25 cellular contexts compared by ENCODE assay signal in genomic region chr6:7290079-7290478, GRCh38. TPM values are rescaled to one million over a fixed set of nuclear protein-coding genes. Genes with fewer than 3 reads are reported as not detected.
DNase-seq lines count a peak whose midpoint lies in the region; ATAC-seq, FAIRE-seq and TF ChIP-seq lines count a peak whose summit lies in the region.
"Had no signal": no experiment of that assay in that cellular context is flagged by ENCODE, and none has a peak within 500 bp of the region (broad histone marks: within the 10 kb centered on the region; RNA-seq: fewer than 3 reads in every experiment).

No MANE protein-coding gene starts in this region.

- H3K36me3 ChIP-seq in Caco-2 (ENCODE audit: control insufficient read depth, insufficient read depth, low read length): no peaks in the 10 kb centered on the region

- no peak overlapping the region for H3K4me3 Mint-ChIP-seq in activated naive CD4-positive, alpha-beta T cell treated with anti-CD3 and anti-CD28 coated beads, Interleukin-2, amount 50 U/mL, for 24 hours
- H3K4me3 Mint-ChIP-seq in memory B cell: no peak overlapping the region
- H3K4me3 Mint-ChIP-seq in Caco-2 (ENCODE audit: unreplicated experiment): no peak overlapping the region
- H3K4me3 Mint-ChIP-seq: CD14-positive monocyte; CD4-positive, alpha-beta T cell; HFFc6 had no signal

- no peak overlapping the region for H3K4me2 ChIP-seq in A549
- H3K4me2 ChIP-seq: BLaER1 treated with 17β-estradiol and CSF1 and Interleukin-3, amounts not matched to agents 10 nM and 100 nM had no signal

- peak overlapping the region; percentile 35 for H3K27ac Mint-ChIP-seq in activated naive CD4-positive, alpha-beta T cell treated with anti-CD3 and anti-CD28 coated beads, Interleukin-2, amount 50 U/mL, for 24 hours
- peak overlapping the region; percentile 55 for H3K27ac Mint-ChIP-seq in memory B cell
- H3K27ac Mint-ChIP-seq in Caco-2 (ENCODE audit: unreplicated experiment): no peak overlapping the region
- H3K27ac Mint-ChIP-seq: CD14-positive monocyte; CD4-positive, alpha-beta T cell; HFFc6 had no signal

- peaks cover 15% of the 10 kb centered on the region for H3K36me3 Mint-ChIP-seq in activated naive CD4-positive, alpha-beta T cell treated with anti-CD3 and anti-CD28 coated beads, Interleukin-2, amount 50 U/mL, for 24 hours
- H3K36me3 Mint-ChIP-seq in memory B cell (peaks cover 23% of the 10 kb centered on the region), Caco-2 (ENCODE audit: insufficient read depth, unreplicated experiment) (peaks cover 62% of the 10 kb centered on the region)

- no peaks in the 10 kb centered on the region for H3K9me3 Mint-ChIP-seq in activated naive CD4-positive, alpha-beta T cell treated with anti-CD3 and anti-CD28 coated beads, Interleukin-2, amount 50 U/mL, for 24 hours
- H3K9me3 Mint-ChIP-seq in memory B cell (no peaks in the 10 kb centered on the region), Caco-2 (ENCODE audit: unreplicated experiment) (no peaks in the 10 kb centered on the region)
- H3K9me3 Mint-ChIP-seq: CD14-positive monocyte; CD4-positive, alpha-beta T cell; HFFc6 had no signal

- intact Hi-C loops in Caco-2 (cut with micrococcal nuclease; ENCODE audit: unreplicated experiment): no loop called here

- H3K27me3 Mint-ChIP-seq in activated naive CD4-positive, alpha-beta T cell treated with anti-CD3 and anti-CD28 coated beads, Interleukin-2, amount 50 U/mL, for 24 hours: no peaks in the 10 kb centered on the region
- no peaks in the 10 kb centered on the region for H3K27me3 Mint-ChIP-seq in memory B cell
- H3K27me3 Mint-ChIP-seq in Caco-2 (ENCODE audit: insufficient read depth, unreplicated experiment): no peaks in the 10 kb centered on the region
- H3K27me3 Mint-ChIP-seq: CD4-positive, alpha-beta T cell had no signal

- ATAC-seq in A549 (no peak), memory B cell (ENCODE audit: low read depth) (no peak)
- no peak for ATAC-seq in activated CD4-positive, CD25-positive, alpha-beta regulatory T cell treated with anti-CD3 and anti-CD28 coated beads, Interleukin-2, amount 50 U/mL, for 24 hours
- ATAC-seq: GM12878 had no signal

- POLR2A ChIA-PET in A549 (lab: Yijun Ruan, JAX): no interaction called here
- POLR2A ChIA-PET in Caco-2 (lab: Charles Lee): no interaction called here

- no TSS peak for BruUV-seq in Caco-2 (replicated peaks; lab: Mats Ljungman, UMichigan)

- WGBS in A549 (ENCODE audit: missing lambda C conversion rate): 95% methylated on average over 1 of the region's 1 CpG

- H3K4me3 ChIP-seq in A549 (no peak overlapping the region), Caco-2 (ENCODE audit: low read depth, low read length) (no peak overlapping the region)
- H3K4me3 ChIP-seq: BLaER1 treated with 17β-estradiol and CSF1 and Interleukin-3, amounts not matched to agents 10 nM and 100 nM; GM12878; HAP-1 had no signal

- H3K4me1 ChIP-seq in A549: no peaks in the 10 kb centered on the region
- no peaks in the 10 kb centered on the region for H3K4me1 ChIP-seq in Caco-2
- H3K4me1 ChIP-seq: BE2C, HAP-1 had no signal

- no peak overlapping the region for H3K27ac ChIP-seq in A549
- H3K27ac ChIP-seq: 22Rv1; BLaER1 treated with 17β-estradiol and CSF1 and Interleukin-3, amounts not matched to agents 10 nM and 100 nM had no signal

- DNase-seq in activated naive CD4-positive, alpha-beta T cell treated with anti-CD3 and anti-CD28 coated beads, Interleukin-2, amount 50 U/mL, for 16 hours: no peak
- no peak for DNase-seq in A549 (ENCODE audit: low read depth in 1 of 2, low spot score in 1 of 2)
- no peak for DNase-seq in GM19239 (ENCODE audit: insufficient read length, low spot score)
- DNase-seq in memory B cell (ENCODE audit: low spot score in 2 of 2): no peak
- no peak for DNase-seq in Caco-2
- no peak for DNase-seq in NCI-H1694 treated with DMSO at 0.1 percent for 48 hours (lab: John Stamatoyannopoulos, UW)
- DNase-seq: ACHN; AML-193; BE2C; CD4-positive, alpha-beta T cell; COR-L47; DMS153; DND-41; GDM1; GOT3; HFFc6 had no signal

- CTCF ChIA-PET in A549 (lab: Yijun Ruan, JAX) (interaction anchor here (1.2 to 1.4 kb wide), 2 partner anchors 9 to 325 kb away, joined by 3 to 6 read pairs; no protein-coding TSS in a partner anchor), Caco-2 (lab: Charles Lee) (no interaction called here)

- no peak for TF ChIP-seq RAD21 in A549 (conservative IDR thresholded peaks at IDR 0.05 in 1 of 2, IDR thresholded peaks at IDR 0.05 in 1 of 2)

- peaks cover 11% of the 10 kb centered on the region for H3K4me1 Mint-ChIP-seq in activated naive CD4-positive, alpha-beta T cell treated with anti-CD3 and anti-CD28 coated beads, Interleukin-2, amount 50 U/mL, for 24 hours
- no peaks in the 10 kb centered on the region for H3K4me1 Mint-ChIP-seq in memory B cell
- no peaks in the 10 kb centered on the region for H3K4me1 Mint-ChIP-seq in Caco-2 (ENCODE audit: low read depth, unreplicated experiment)
- H3K4me1 Mint-ChIP-seq: CD14-positive monocyte had no signal

- no peak for TF ChIP-seq EP300 in A549 (IDR thresholded peaks at IDR 0.05)

- no peaks in the 10 kb centered on the region for H3K27me3 ChIP-seq in Caco-2 (replicated peaks; ENCODE audit: control insufficient read depth, insufficient read depth, low read length)
- H3K27me3 ChIP-seq: BE2C; BLaER1 treated with 17β-estradiol and CSF1 and Interleukin-3, amounts not matched to agents 10 nM and 100 nM had no signal

- H3K9me3 ChIP-seq in A549: no peaks in the 10 kb centered on the region
- H3K9me3 ChIP-seq in Caco-2: no peaks in the 10 kb centered on the region
- H3K9me3 ChIP-seq: BE2C; BLaER1 treated with 17β-estradiol and CSF1 and Interleukin-3, amounts not matched to agents 10 nM and 100 nM; HAP-1 had no signal

- TF ChIP-seq CTCF in A549 (IDR thresholded peaks at IDR 0.05) (no peak), Caco-2 (IDR thresholded peaks at IDR 0.05; ENCODE audit: insufficient read depth in 1 of 2, low read depth in 1 of 2, low read length in 1 of 2, severe bottlenecking in 1 of 2, unreplicated experiment in 1 of 2) (no peak)

- FAIRE-seq in A549 (lab: Jason Lieb, UNC) (no peak), GM19239 (lab: Jason Lieb, UNC) (peak; percentile 35)
- FAIRE-seq: A204.1, GM12878, H54 had no signal

- TF ChIP-seq POLR2A in A549 (IDR thresholded peaks at IDR 0.05; ENCODE audit: low read length): no peak

TF ChIP-seq in A549, 52 proteins besides CTCF, POLR2A, EP300 and RAD21:
- TF ChIP-seq MYC (IDR thresholded peaks at IDR 0.05; ENCODE audit: borderline replicate concordance, low read length) (no peak), ZNF302 (CRISPR knock-in tag; IDR thresholded peaks at IDR 0.05) (no peak), NPAS2 (CRISPR knock-in tag; IDR thresholded peaks at IDR 0.05; ENCODE audit: borderline replicate concordance) (no peak), FOSL2 (IDR thresholded peaks at IDR 0.05) (no peak), FOSL2 (CRISPR knock-in tag; IDR thresholded peaks at IDR 0.05) (no peak), CHD2 (IDR thresholded peaks at IDR 0.05; ENCODE audit: low read length, partially characterized antibody) (no peak), ESRRA (IDR thresholded peaks at IDR 0.05; ENCODE audit: borderline replicate concordance, low read length) (no peak), MAFK (IDR thresholded peaks at IDR 0.05; ENCODE audit: partially characterized antibody) (peak; percentile 22), SREBF2 (IDR thresholded peaks at IDR 0.05) (no peak)

RNA-seq across cellular contexts. Expression of gene SSR1, which starts 22.9 kb away (rescaled TPM):
- polyA plus RNA-seq in A549 (2011; rRNA removed) (171 and 201 TPM in 2 replicates), A549 (2017; fragmentation: RNase III; extraction: RNeasy Plus Mini Kit Qiagen cat#74134 plus additional on column Dnase treatment) (84.8 to 91.0 TPM (median 87.0 TPM) in 3 replicates)
- 28.6 and 33.3 TPM in 2 replicates for polyA plus RNA-seq in A549 (2012; cell fraction: cytosol; rRNA removed)
- polyA plus RNA-seq in A549 (2012; cell fraction: nucleus; rRNA removed): 9.7 and 14.4 TPM in 2 replicates
- 47.7 and 52.5 TPM in 2 replicates for polyA minus RNA-seq in A549 (2011; rRNA and poly(A)+ RNA removed)
- 136 and 150 TPM in 2 replicates for total RNA-seq in Caco-2 (2022)
